1 cellular context compared by ENCODE assay signal in the genomic region with DNA sequence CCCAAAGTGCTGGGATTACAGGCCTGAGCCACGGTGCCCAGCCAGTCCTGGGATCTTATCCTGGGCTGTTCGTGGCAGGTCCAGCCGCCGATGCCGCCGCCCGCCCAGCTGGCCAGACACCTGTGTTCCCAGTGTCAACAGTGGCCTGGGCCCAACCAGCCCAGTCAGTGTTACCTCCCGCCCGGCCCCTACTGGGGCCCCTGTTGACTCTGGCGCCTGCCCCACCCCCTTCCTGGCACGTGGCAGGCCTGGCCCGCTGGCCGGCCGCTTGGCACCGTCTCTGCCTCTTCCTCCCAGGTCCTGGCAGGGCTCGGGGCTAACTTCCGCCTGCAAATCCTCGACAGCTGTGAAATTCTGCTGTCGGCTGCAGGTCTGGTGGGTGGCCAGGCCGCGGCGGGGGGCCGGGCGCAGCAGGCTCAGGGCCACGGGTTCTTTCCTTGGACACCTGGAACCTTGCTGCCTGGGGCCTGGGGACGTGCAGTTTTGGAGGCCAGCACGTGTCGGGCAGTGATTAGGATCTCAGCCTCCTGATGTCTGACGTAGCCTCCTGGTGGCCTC.
TF ChIP-seq lines count a peak whose summit lies in the region.

No MANE protein-coding gene starts in this region.

TF ChIP-seq in H1, 55 proteins besides CTCF, POLR2A, EP300 and RAD21:
- TF ChIP-seq POLR2AphosphoS5 (IDR thresholded peaks at IDR 0.05; ENCODE audit: low read depth, low read length) = no peak
- TF ChIP-seq JUND (IDR thresholded peaks at IDR 0.05; ENCODE audit: low read length) = no peak
- no peak for TF ChIP-seq RBBP5 (IDR thresholded peaks at IDR 0.05; ENCODE audit: borderline replicate concordance, low read depth, low read length)
- TF ChIP-seq TAF1 (IDR thresholded peaks at IDR 0.05; ENCODE audit: low read depth, low read length) = no peak
- TF ChIP-seq MAFK (IDR thresholded peaks at IDR 0.05; ENCODE audit: low read depth, low read length) = no peak
- no peak for TF ChIP-seq CTBP2 (IDR thresholded peaks at IDR 0.05; ENCODE audit: borderline replicate concordance, insufficient read depth, insufficient read length, low read length)
- no peak for TF ChIP-seq E2F6 (IDR thresholded peaks at IDR 0.05)
- TF ChIP-seq CREB1 (IDR thresholded peaks at IDR 0.05) = no peak
- no peak for TF ChIP-seq CBX5 (IDR thresholded peaks at IDR 0.05; ENCODE audit: low read depth, low read length)
- no peak for TF ChIP-seq BCL11A (IDR thresholded peaks at IDR 0.05; ENCODE audit: low read depth in 2 of 2, low read length in 2 of 2)
- TF ChIP-seq EZH2 (IDR thresholded peaks at IDR 0.05; ENCODE audit: low read depth, low read length, severe bottlenecking) = no peak
- TF ChIP-seq SRF (IDR thresholded peaks at IDR 0.05; ENCODE audit: low read depth, low read length) = no peak
TF ChIP-seq in H1: peak in this region for 0.
